In the genomic region with DNA sequence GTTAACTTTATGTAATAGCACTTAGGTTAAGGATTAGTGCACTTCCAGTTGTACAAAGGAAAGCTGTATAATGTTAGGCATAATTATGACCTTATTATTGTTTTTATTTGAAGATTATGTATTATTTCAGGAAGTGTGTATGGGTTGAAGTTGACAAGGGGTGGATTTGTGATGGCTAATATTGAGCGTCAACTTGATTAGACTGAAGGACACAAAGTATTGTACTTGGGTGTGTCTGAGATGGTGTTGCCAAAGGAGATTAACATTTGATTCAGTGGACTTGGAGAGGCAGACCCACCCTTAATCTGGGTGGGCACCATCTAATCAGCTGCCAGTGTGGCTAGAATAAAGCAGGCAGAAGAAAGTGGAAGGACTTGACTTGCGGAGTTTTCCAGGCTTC, we compare ENCODE assay signal across 35 cellular contexts.
"Had no signal": no experiment of that assay in that cellular context is flagged by ENCODE, and none has a peak within 500 bp of the region (broad histone marks: within the 10 kb centered on the region; RNA-seq: fewer than 3 reads in every experiment).

No MANE protein-coding gene starts in this region.

- H3K27me3 ChIP-seq: MG63 had no signal

- H3K9ac ChIP-seq: KMS-11 had no signal

- DNase-seq: Karpas-422, Kasumi-1, KBM-7, KG1, MG63, MM.1S, MV-4-11, NCI-H1048, NCI-H1092, NCI-H1092 treated with DMSO at 0.1 percent for 48 hours, NCI-H1105, NCI-H1105 treated with DMSO at 0.1 percent for 48 hours, NCI-H1417, NCI-H1417 treated with DMSO at 0.1 percent for 48 hours, NCI-H1436, NCI-H1436 treated with DMSO at 0.1 percent for 48 hours, NCI-H146, NCI-H1694, NCI-H1694 treated with DMSO at 0.1 percent for 48 hours, NCI-H187, NCI-H187 treated with DMSO at 0.1 percent for 48 hours, NCI-H1930, NCI-H2029, NCI-H2029 treated with DMSO at 0.1 percent for 48 hours, NCI-H2081, NCI-H2081 treated with DMSO at 0.1 percent for 48 hours, NCI-H2107, NCI-H2171, NCI-H2171 treated with DMSO at 0.1 percent for 48 hours, NCI-H2227 treated with DMSO at 0.1 percent for 48 hours, NCI-H226, NCI-H345, NCI-H446, NCI-H510A had no signal

- H3K9me3 ChIP-seq: MG63 had no signal

- H3K27ac ChIP-seq: KMS-11 had no signal

- H3K36me3 ChIP-seq: MG63 had no signal

- H3K4me3 ChIP-seq: MG63 had no signal
